In the genomic region with DNA sequence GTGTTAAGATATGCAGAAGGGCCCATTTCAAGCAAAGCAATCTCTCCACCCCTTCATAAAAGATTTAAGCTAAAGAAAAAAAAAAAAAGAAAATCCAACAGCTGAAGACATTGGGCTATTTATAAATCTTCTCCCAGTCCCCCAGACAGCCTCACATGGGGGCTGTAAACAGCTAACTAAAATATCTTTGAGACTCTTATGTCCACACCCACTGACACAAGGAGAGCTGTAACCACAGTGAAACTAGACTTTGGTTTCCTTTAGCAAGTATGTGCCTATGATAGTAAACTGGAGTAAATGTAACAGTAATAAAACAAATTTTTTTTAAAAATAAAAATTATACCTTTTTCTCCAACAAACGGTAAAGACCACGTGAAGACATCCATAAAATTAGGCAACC, we compare ENCODE assay signal across 1 cellular context.
TF ChIP-seq lines count a peak whose summit lies in the region.

No MANE protein-coding gene starts in this region.

TF ChIP-seq in GM12878, 131 proteins besides CTCF, POLR2A, EP300 and RAD21:
- TF ChIP-seq CBFB (IDR thresholded peaks at IDR 0.05; ENCODE audit: low read depth) (no peak), CEBPB (IDR thresholded peaks at IDR 0.05; ENCODE audit: borderline replicate concordance in 1 of 2, low read depth in 2 of 2, low read length in 2 of 2) (no peak), NFIC (IDR thresholded peaks at IDR 0.05; ENCODE audit: low read depth, low read length) (0 out of 2 replicates have a peak, but pooled peaks have one; percentile 31), SRF (IDR thresholded peaks at IDR 0.05; ENCODE audit: low read depth in 2 of 2, low read length in 2 of 2) (peak in 1 of 2 experiments; percentile 73; a peak in 1 of 4 replicates), MXI1 (IDR thresholded peaks at IDR 0.05; ENCODE audit: low read depth, low read length) (no peak), ZZZ3 (IDR thresholded peaks at IDR 0.05; ENCODE audit: control insufficient read depth, insufficient read length, low read depth) (no peak), CHD4 (IDR thresholded peaks at IDR 0.05) (no peak), BACH1 (IDR thresholded peaks at IDR 0.05; ENCODE audit: borderline replicate concordance) (no peak), RUNX3 (IDR thresholded peaks at IDR 0.05; ENCODE audit: low read length) (peak; percentile 74)
- TF ChIP-seq, protein P1, sequence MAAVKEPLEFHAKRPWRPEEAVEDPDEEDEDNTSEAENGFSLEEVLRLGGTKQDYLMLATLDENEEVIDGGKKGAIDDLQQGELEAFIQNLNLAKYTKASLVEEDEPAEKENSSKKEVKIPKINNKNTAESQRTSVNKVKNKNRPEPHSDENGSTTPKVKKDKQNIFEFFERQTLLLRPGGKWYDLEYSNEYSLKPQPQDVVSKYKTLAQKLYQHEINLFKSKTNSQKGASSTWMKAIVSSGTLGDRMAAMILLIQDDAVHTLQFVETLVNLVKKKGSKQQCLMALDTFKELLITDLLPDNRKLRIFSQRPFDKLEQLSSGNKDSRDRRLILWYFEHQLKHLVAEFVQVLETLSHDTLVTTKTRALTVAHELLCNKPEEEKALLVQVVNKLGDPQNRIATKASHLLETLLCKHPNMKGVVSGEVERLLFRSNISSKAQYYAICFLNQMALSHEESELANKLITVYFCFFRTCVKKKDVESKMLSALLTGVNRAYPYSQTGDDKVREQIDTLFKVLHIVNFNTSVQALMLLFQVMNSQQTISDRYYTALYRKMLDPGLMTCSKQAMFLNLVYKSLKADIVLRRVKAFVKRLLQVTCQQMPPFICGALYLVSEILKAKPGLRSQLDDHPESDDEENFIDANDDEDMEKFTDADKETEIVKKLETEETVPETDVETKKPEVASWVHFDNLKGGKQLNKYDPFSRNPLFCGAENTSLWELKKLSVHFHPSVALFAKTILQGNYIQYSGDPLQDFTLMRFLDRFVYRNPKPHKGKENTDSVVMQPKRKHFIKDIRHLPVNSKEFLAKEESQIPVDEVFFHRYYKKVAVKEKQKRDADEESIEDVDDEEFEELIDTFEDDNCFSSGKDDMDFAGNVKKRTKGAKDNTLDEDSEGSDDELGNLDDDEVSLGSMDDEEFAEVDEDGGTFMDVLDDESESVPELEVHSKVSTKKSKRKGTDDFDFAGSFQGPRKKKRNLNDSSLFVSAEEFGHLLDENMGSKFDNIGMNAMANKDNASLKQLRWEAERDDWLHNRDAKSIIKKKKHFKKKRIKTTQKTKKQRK (IDR thresholded peaks at IDR 0.05; ENCODE audit: low read depth, low read length) = no peak
